ENCODE assay signal across 8 cellular contexts in the genomic region with DNA sequence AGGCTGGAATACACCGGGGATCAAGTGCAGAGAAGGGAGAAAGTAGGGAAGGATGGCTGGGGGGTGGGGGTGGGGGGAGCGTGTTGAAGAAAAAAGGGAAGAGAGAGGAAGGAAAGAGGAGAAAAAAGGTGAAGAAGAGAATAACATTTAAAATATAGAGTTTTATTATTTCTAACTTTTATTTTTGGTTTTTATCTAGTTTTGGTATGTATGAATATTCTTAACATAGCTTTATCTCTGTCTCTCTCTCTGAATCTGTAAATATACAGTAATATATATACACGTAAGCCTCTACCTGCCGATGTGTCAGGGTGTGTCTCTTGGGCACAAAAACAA. TPM values are rescaled to one million over a fixed set of nuclear protein-coding genes. Genes with fewer than 3 reads are reported as not detected.
DNase-seq lines count a peak whose midpoint lies in the region; ATAC-seq and TF ChIP-seq lines count a peak whose summit lies in the region.

No MANE protein-coding gene starts in this region.

- H3F3A ChIP-seq in PC-3 (ENCODE audit: low read length, unreplicated experiment) = no peaks in the 10 kb centered on the region

- H3K36me3 Mint-ChIP-seq in CD14-positive monocyte = peaks cover 0 to 14% of the 10 kb centered on the region in 2 donors
- H3K36me3 Mint-ChIP-seq in effector memory CD8-positive, alpha-beta T cell (ENCODE audit: insufficient read depth) = peaks cover 21% of the 10 kb centered on the region

- peaks cover 12% of the 10 kb centered on the region for H3K4me1 ChIP-seq in PC-3 (ENCODE audit: insufficient read depth, low read length)
- peaks cover 3% of the 10 kb centered on the region for H3K4me1 ChIP-seq in osteoblast (ENCODE audit: insufficient read depth, low read length)
- no peaks in the 10 kb centered on the region for H3K4me1 ChIP-seq in SJCRH30

- peaks cover 0 to 5% (median 2%) of the 10 kb centered on the region in 3 donors for H3K27me3 Mint-ChIP-seq in CD14-positive monocyte (ENCODE audit: low read depth in 3 of 3)
- peaks cover 0 to 29% of the 10 kb centered on the region in 2 donors for H3K27me3 Mint-ChIP-seq in effector memory CD8-positive, alpha-beta T cell

- H3K9me3 Mint-ChIP-seq in CD14-positive monocyte = peaks cover 0 to 4% (median 0%) of the 10 kb centered on the region in 7 donors
- H3K9me3 Mint-ChIP-seq in effector memory CD8-positive, alpha-beta T cell = no peaks in the 10 kb centered on the region

- no peaks in the 10 kb centered on the region for H3K27me3 ChIP-seq in PC-3 (ENCODE audit: low read length)
- H3K27me3 ChIP-seq in osteoblast (ENCODE audit: insufficient read depth, low read length) = peaks cover 15% of the 10 kb centered on the region
- no peaks in the 10 kb centered on the region for H3K27me3 ChIP-seq in SJCRH30

- H3K9ac ChIP-seq in PC-3 (ENCODE audit: low read length) = no peak overlapping the region; the same call in 1 of the 2 replicates

- H3K79me2 ChIP-seq in PC-3 (ENCODE audit: low read length) (peaks cover 4% of the 10 kb centered on the region; the same call in 1 of the 2 replicates), osteoblast (ENCODE audit: insufficient read depth, low read length) (no peaks in the 10 kb centered on the region)

- no peak overlapping the region for H3K27ac ChIP-seq in PC-3 (ENCODE audit: low read length)
- no peak overlapping the region for H3K27ac ChIP-seq in osteoblast (ENCODE audit: low read depth, low read length)
- H3K27ac ChIP-seq in SJCRH30 = no peak overlapping the region

- no peaks in the 10 kb centered on the region for H3K9me2 ChIP-seq in PC-3 (replicated peaks; ENCODE audit: low read length)

- peak overlapping the region in 4 of 7 donors; percentile 87 to 96 (median 94) for H3K27ac Mint-ChIP-seq in CD14-positive monocyte
- peak overlapping the region; percentile 94 to 95 for H3K27ac Mint-ChIP-seq in effector memory CD8-positive, alpha-beta T cell

- DNase-seq in CD14-positive monocyte (ENCODE audit: low spot score) (no peak), PC-3 (no peak), osteoblast (ENCODE audit: insufficient read length, low spot score, missing footprints) (no peak), NCI-H1105 treated with DMSO at 0.1 percent for 48 hours (lab: John Stamatoyannopoulos, UW) (no peak), SJCRH30 (no peak), mucosa of gallbladder (ENCODE audit: low spot score) (no peak)
- no peak for DNase-seq in effector memory CD8-positive, alpha-beta T cell

- no TSS peak for BruUV-seq in PC-3 (replicated peaks; lab: Mats Ljungman, UMichigan)

- peak overlapping the region; percentile 97 to 98 for H3K4me3 Mint-ChIP-seq in CD14-positive monocyte
- H3K4me3 Mint-ChIP-seq in effector memory CD8-positive, alpha-beta T cell = peak overlapping the region; percentile 92 to 94

- H3K9me3 ChIP-seq in PC-3 (ENCODE audit: low read length) (no peaks in the 10 kb centered on the region), osteoblast (ENCODE audit: low read depth, low read length) (no peaks in the 10 kb centered on the region), SJCRH30 (replicated peaks) (no peaks in the 10 kb centered on the region)

- CTCF ChIA-PET in PC-3 (lab: Charles Lee) = interaction anchor here (0.8 kb wide), 1 partner anchor 81 kb away, joined by 10 read pairs; no protein-coding TSS in a partner anchor

- intact Hi-C loops in CD14-positive monocyte (cut with micrococcal nuclease) = loop anchor here (2.0 to 5.0 kb wide), 3 partner anchors 14 to 101 kb away; no protein-coding TSS in a partner anchor
- intact Hi-C loops in PC-3 (cut with micrococcal nuclease) = loop anchor here (1.0 kb wide), 3 partner anchors 37 to 103 kb away; no protein-coding TSS in a partner anchor

- peaks cover 32% of the 10 kb centered on the region for H3K4me1 Mint-ChIP-seq in CD14-positive monocyte
- H3K4me1 Mint-ChIP-seq in effector memory CD8-positive, alpha-beta T cell (ENCODE audit: low read depth in 2 of 2) = peaks cover 36 to 45% of the 10 kb centered on the region in 2 donors

- no peaks in the 10 kb centered on the region for H3K36me3 ChIP-seq in PC-3 (ENCODE audit: low read depth, low read length)
- H3K36me3 ChIP-seq in osteoblast (ENCODE audit: insufficient read depth, low read length) = no peaks in the 10 kb centered on the region
- H3K36me3 ChIP-seq in SJCRH30 = no peaks in the 10 kb centered on the region

- H3K4me3 ChIP-seq in PC-3 (ENCODE audit: low read length) = peak overlapping the region; percentile 85
- H3K4me3 ChIP-seq in osteoblast (ENCODE audit: insufficient read depth, low read length) = peak overlapping the region; percentile 86
- H3K4me3 ChIP-seq in SJCRH30 = no peak overlapping the region

- peak overlapping the region; percentile 91 for H3K4me2 ChIP-seq in PC-3 (ENCODE audit: low read length)
- H3K4me2 ChIP-seq in osteoblast (ENCODE audit: insufficient read depth, low read length) = peak overlapping the region; percentile 91

- H4K20me1 ChIP-seq in PC-3 (ENCODE audit: low read length) (no peaks in the 10 kb centered on the region), osteoblast (ENCODE audit: insufficient read depth, low read length) (no peaks in the 10 kb centered on the region)

- peak; percentile 56 for TF ChIP-seq CTCF in CD14-positive monocyte (IDR thresholded peaks at IDR 0.05)
- TF ChIP-seq CTCF in PC-3 (conservative IDR thresholded peaks at IDR 0.05; ENCODE audit: low read depth, low read length) = no peak; the same call in 1 of the 2 replicates
- TF ChIP-seq CTCF in osteoblast (IDR thresholded peaks at IDR 0.05; ENCODE audit: extremely low read depth, low read depth, low read length) = no peak

- H2AFZ ChIP-seq in PC-3 (ENCODE audit: low read length) (peak overlapping the region; percentile 99), osteoblast (ENCODE audit: low read length) (no peak overlapping the region)

- POLR2A ChIA-PET in PC-3 (lab: Charles Lee; ENCODE audit: unreplicated experiment) = no interaction called here

- ATAC-seq in PC-3 (no peak), GM19035 (IDR thresholded peaks at IDR 0.05; ENCODE audit: unreplicated experiment) (no peak)
- no peak for ATAC-seq in effector memory CD8-positive, alpha-beta T cell (replicated peaks)

RNA-seq across cellular contexts. Expression of a gene that starts 30.0 kb away (rescaled TPM):
- 100 to 1,000 TPM; 283 to 394 TPM for polyA plus RNA-seq in CD14-positive monocyte
- total RNA-seq in PC-3 (2014; rRNA removed) (9.8 and 16.1 TPM in 2 replicates), osteoblast (30.4 and 44.2 TPM in 2 replicates), mucosa of gallbladder (87.3 TPM)
- not detected in 2 replicates for total RNA-seq in SJCRH30 (2014; rRNA removed; shearing (Covaris generic))
